8 cellular contexts compared by ENCODE assay signal in genomic region chr2:54497738-54498680, GRCh38. TPM values are rescaled to one million over a fixed set of nuclear protein-coding genes. Genes with fewer than 3 reads are reported as not detected.
DNase-seq lines count a peak whose midpoint lies in the region; ATAC-seq and TF ChIP-seq lines count a peak whose summit lies in the region.

No MANE protein-coding gene starts in this region.

- DNase-seq in GM12864 (ENCODE audit: low read depth) (peak; percentile 16), NCI-H748 treated with DMSO at 0.1 percent for 48 hours (lab: John Stamatoyannopoulos, UW) (peak; percentile 10), fibroblast of peridontal ligament (ENCODE audit: extremely low read depth) (peak; percentile 43), progenitor cell of endocrine pancreas (ENCODE audit: low spot score, unreplicated experiment) (no peak), NCI-H2196 treated with DMSO at 0.1 percent for 48 hours (lab: John Stamatoyannopoulos, UW; ENCODE audit: unreplicated experiment) (no peak)
- no peak for DNase-seq in naive thymus-derived CD8-positive, alpha-beta T cell

- H3K4me3 Mint-ChIP-seq in progenitor cell of endocrine pancreas (ENCODE audit: low read depth): no peak overlapping the region
- H3K4me3 Mint-ChIP-seq in naive thymus-derived CD8-positive, alpha-beta T cell: no peak overlapping the region

- no peak overlapping the region for H3K4me3 ChIP-seq in GM12864 (ENCODE audit: low read depth, low read length)

- no peak for ATAC-seq in naive thymus-derived CD8-positive, alpha-beta T cell
- ATAC-seq in GM18498 (IDR thresholded peaks at IDR 0.05; ENCODE audit: unreplicated experiment) (no peak), GM21825 (IDR thresholded peaks at IDR 0.05; ENCODE audit: unreplicated experiment) (no peak)

- no peaks in the 10 kb centered on the region for H3K9me3 Mint-ChIP-seq in progenitor cell of endocrine pancreas (ENCODE audit: low read depth)
- no peaks in the 10 kb centered on the region for H3K9me3 Mint-ChIP-seq in naive thymus-derived CD8-positive, alpha-beta T cell

- H3K27ac Mint-ChIP-seq in progenitor cell of endocrine pancreas: no peak overlapping the region
- H3K27ac Mint-ChIP-seq in naive thymus-derived CD8-positive, alpha-beta T cell: no peak overlapping the region

- peak; percentile 52 for TF ChIP-seq CTCF in GM12864 (IDR thresholded peaks at IDR 0.05; ENCODE audit: low read depth, low read length, missing control alignments)
- peak; percentile 38 for TF ChIP-seq CTCF in progenitor cell of endocrine pancreas (IDR thresholded peaks at IDR 0.05; ENCODE audit: unreplicated experiment)

- POLR2A ChIA-PET in naive thymus-derived CD8-positive, alpha-beta T cell (lab: Charles Lee): no interaction called here

- H3K4me1 Mint-ChIP-seq in progenitor cell of endocrine pancreas (ENCODE audit: low read depth): no peaks in the 10 kb centered on the region
- H3K4me1 Mint-ChIP-seq in naive thymus-derived CD8-positive, alpha-beta T cell: no peaks in the 10 kb centered on the region

- no peaks in the 10 kb centered on the region for H3K27me3 Mint-ChIP-seq in progenitor cell of endocrine pancreas
- H3K27me3 Mint-ChIP-seq in naive thymus-derived CD8-positive, alpha-beta T cell: peaks cover 3 to 9% (median 5%) of the 10 kb centered on the region in 5 donors

- no peaks in the 10 kb centered on the region for H3K36me3 Mint-ChIP-seq in progenitor cell of endocrine pancreas (ENCODE audit: insufficient read depth)
- H3K36me3 Mint-ChIP-seq in naive thymus-derived CD8-positive, alpha-beta T cell: no peaks in the 10 kb centered on the region

RNA-seq across cellular contexts. Expression of gene SPTBN1, which starts 41.9 kb away (rescaled TPM):
- total RNA-seq in progenitor cell of endocrine pancreas: 283 and 287 TPM in 2 replicates
- total RNA-seq in naive thymus-derived CD8-positive, alpha-beta T cell: 100 to 1,000 TPM; 177 to 190 TPM
- 10 to 100 TPM; 15.9 to 80.4 (median 42.8) TPM for polyA plus RNA-seq in naive thymus-derived CD8-positive, alpha-beta T cell

Comparison
In these comparisons a context has a peak if more than half of its experiments do, and no peak if none do; other contexts are left out.
1. DNase-seq: peak in GM12864 (single experiment), NCI-H748 treated with DMSO at 0.1 percent for 48 hours (single experiment) and fibroblast of peridontal ligament (single experiment); none in progenitor cell of endocrine pancreas (single experiment), NCI-H2196 treated with DMSO at 0.1 percent for 48 hours (single experiment) and naive thymus-derived CD8-positive, alpha-beta T cell (0 of 10).